Comparison of ENCODE assay signal across 1 cellular context in the genomic region with DNA sequence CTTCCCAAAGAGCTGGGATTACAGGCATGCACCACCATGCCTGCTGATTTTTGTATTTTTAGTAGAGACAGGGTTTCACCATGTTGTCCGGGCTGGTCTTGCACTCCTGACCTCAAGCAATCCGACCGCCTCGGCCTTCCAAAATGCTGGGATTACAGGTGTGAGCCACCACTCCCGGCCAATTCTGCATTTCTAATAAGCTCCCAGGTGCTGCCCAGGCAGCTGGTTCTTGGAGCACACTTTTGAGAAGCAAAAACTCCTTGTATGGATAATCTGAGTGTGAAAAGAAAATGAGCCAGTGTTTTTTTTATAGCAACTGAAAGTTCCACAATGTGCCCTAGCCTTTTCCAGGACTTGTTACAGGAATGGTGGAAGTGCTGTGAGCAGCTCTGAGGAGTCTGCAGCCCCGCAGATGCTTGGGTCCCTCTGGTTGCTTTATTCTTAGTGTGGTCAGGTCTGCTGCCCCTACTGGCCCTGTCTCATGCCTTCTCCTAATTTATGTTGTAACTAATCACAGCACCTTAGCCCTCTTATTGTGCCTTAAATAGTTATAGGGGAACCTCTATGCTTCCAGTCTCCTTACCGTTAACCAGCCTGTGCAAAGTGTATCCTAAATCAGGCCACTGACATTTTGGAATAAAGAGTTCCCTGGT.
TF ChIP-seq lines count a peak whose summit lies in the region.

No MANE protein-coding gene starts in this region.

TF ChIP-seq in HEK293T, 16 proteins besides CTCF, POLR2A, EP300 and RAD21 (continued from another document):
- no peak for TF ChIP-seq TARDBP (IDR thresholded peaks at IDR 0.05)
- TF ChIP-seq ELF4 (IDR thresholded peaks at IDR 0.05): no peak
- no peak for TF ChIP-seq FOXA1 (IDR thresholded peaks at IDR 0.05)
